Comparison of ENCODE assay signal across 20 cellular contexts in genomic region chr1:170669586-170670332, GRCh38. TPM values are rescaled to one million over a fixed set of nuclear protein-coding genes. Genes with fewer than 3 reads are reported as not detected.
DNase-seq lines count a peak whose midpoint lies in the region; ATAC-seq, FAIRE-seq and TF ChIP-seq lines count a peak whose summit lies in the region.
"Had no signal": no experiment of that assay in that cellular context is flagged by ENCODE, and none has a peak within 500 bp of the region (broad histone marks: within the 10 kb centered on the region; RNA-seq: fewer than 3 reads in every experiment).

No MANE protein-coding gene starts in this region.

- H3K9me3 Mint-ChIP-seq in astrocyte (ENCODE audit: unreplicated experiment) = peaks cover 31% of the 10 kb centered on the region

- H3K27me3 Mint-ChIP-seq in astrocyte (ENCODE audit: low read depth, unreplicated experiment) = peaks cover 94% of the 10 kb centered on the region

- peaks cover 7% of the 10 kb centered on the region for H4K20me1 ChIP-seq in astrocyte (ENCODE audit: insufficient read depth, low read length)

- peaks cover 100% of the 10 kb centered on the region for H3K79me2 ChIP-seq in astrocyte (ENCODE audit: insufficient read depth, low read length)

- ATAC-seq in stimulated activated naive CD8-positive, alpha-beta T cell treated with anti-CD3 and anti-CD28 coated beads, Interleukin-15, Interleukin-2, amounts not matched to agents 100 U/mL and 50 U/mL, for 24 hours = no peak
- ATAC-seq in GM18519 (IDR thresholded peaks at IDR 0.05; ENCODE audit: low FRiP score, unreplicated experiment) = no peak
- ATAC-seq: K562, left ventricle myocardium superior had no signal

- H3K27ac ChIP-seq in astrocyte (ENCODE audit: low read depth, low read length) (peak overlapping the region; percentile 61), kidney (ENCODE audit: low read depth in 2 of 2, low read length in 2 of 2) (no peak overlapping the region), skin epidermis (peak overlapping the region in 16 of 21 experiments; percentile 26 to 98 (median 83))
- H3K27ac ChIP-seq: transverse colon had no signal

- no peaks in the 10 kb centered on the region for H3K36me3 ChIP-seq in astrocyte (ENCODE audit: insufficient read depth, low read length)
- H3K36me3 ChIP-seq in kidney (ENCODE audit: control insufficient read depth in 1 of 2, insufficient read depth in 2 of 2, low read length in 2 of 2) = no peaks in the 10 kb centered on the region
- H3K36me3 ChIP-seq: transverse colon had no signal

- peak overlapping the region; percentile 11 for H3K4me3 ChIP-seq in astrocyte (ENCODE audit: insufficient read depth, low read depth, low read length)
- H3K4me3 ChIP-seq in kidney (ENCODE audit: low read length in 2 of 2) = no peak overlapping the region
- H3K4me3 ChIP-seq in skin epidermis = peak overlapping the region in 3 of 7 experiments; percentile 0 to 26 (median 14)
- H3K4me3 ChIP-seq: K562, transverse colon had no signal

- H3K9me3 ChIP-seq in astrocyte (ENCODE audit: insufficient read depth, low read depth, low read length) = no peaks in the 10 kb centered on the region
- no peaks in the 10 kb centered on the region for H3K9me3 ChIP-seq in kidney (ENCODE audit: control insufficient read depth in 1 of 2, low read length in 2 of 2)
- H3K9me3 ChIP-seq: transverse colon had no signal

- peaks cover 4% of the 10 kb centered on the region for H3K4me1 Mint-ChIP-seq in astrocyte (ENCODE audit: low read depth, unreplicated experiment)

- TF ChIP-seq CTCF in D721Med (IDR thresholded peaks at IDR 0.05; ENCODE audit: insufficient read depth, missing control alignments) (no peak), astrocyte (IDR thresholded peaks at IDR 0.05; ENCODE audit: insufficient read depth, low read depth, low read length) (no peak), kidney (IDR thresholded peaks at IDR 0.05; ENCODE audit: borderline replicate concordance, extremely low read depth, insufficient read depth) (no peak)

- H3K27ac Mint-ChIP-seq in astrocyte (ENCODE audit: unreplicated experiment) = no peak overlapping the region

- H3K9ac ChIP-seq in astrocyte (ENCODE audit: low read length) (peak overlapping the region; percentile 63), kidney (ENCODE audit: low read length in 2 of 2) (no peak overlapping the region)

- peak overlapping the region; percentile 90 for H3K4me2 ChIP-seq in astrocyte (ENCODE audit: low read length)

- no peak overlapping the region for H3K4me3 Mint-ChIP-seq in astrocyte (ENCODE audit: unreplicated experiment)

- no peak for DNase-seq in D721Med (ENCODE audit: insufficient read length, low spot score)
- no peak for DNase-seq in astrocyte (ENCODE audit: low read depth)
- DNase-seq in kidney = peak; percentile 57
- no peak for DNase-seq in hypothalamus (lab: John Stamatoyannopoulos, UW)
- no peak for DNase-seq in stimulated activated naive CD8-positive, alpha-beta T cell treated with anti-CD3 and anti-CD28 coated beads, Interleukin-15, Interleukin-2, amounts not matched to agents 100 U/mL and 50 U/mL, for 24 hours
- DNase-seq in midbrain (lab: John Stamatoyannopoulos, UW) = no peak
- DNase-seq: activated CD4-positive, alpha-beta T cell treated with anti-CD3 and anti-CD28 coated beads for 4 hours; activated CD8-positive, alpha-beta memory T cell treated with anti-CD3 and anti-CD28 coated beads, Interleukin-2, amount 50 U/mL, for 4 hours; activated naive CD4-positive, alpha-beta T cell treated with Interleukin-2 at 50 U/mL for 16 hours; aorta; left ventricle myocardium superior; NCI-H2081; NCI-H510A treated with DMSO at 0.1 percent for 48 hours; transverse colon had no signal

- H3K27me3 ChIP-seq in astrocyte (ENCODE audit: insufficient read depth, low read length) = no peaks in the 10 kb centered on the region

- FAIRE-seq in D721Med (lab: Jason Lieb, UNC) = peak; percentile 69
- FAIRE-seq in astrocyte (lab: Jason Lieb, UNC) = no peak
- FAIRE-seq in kidney (lab: Jason Lieb, UNC) = no peak
- FAIRE-seq: endothelial cell of umbilical vein, H54, K562, TTC549 had no signal

- intact Hi-C loops in kidney (cut with DNase I) = no loop called here

- no peaks in the 10 kb centered on the region for H3K36me3 Mint-ChIP-seq in astrocyte (ENCODE audit: low read depth, unreplicated experiment)

- no peak overlapping the region for H2AFZ ChIP-seq in astrocyte (ENCODE audit: low read depth, low read length)

- H3K4me1 ChIP-seq in astrocyte (ENCODE audit: insufficient read depth, low read length) (peaks cover 32% of the 10 kb centered on the region), kidney (ENCODE audit: control insufficient read depth in 1 of 2, insufficient read depth in 1 of 2, low read depth in 1 of 2, low read length in 2 of 2) (no peaks in the 10 kb centered on the region)

RNA-seq across cellular contexts. Expression of gene PRRX1, which starts 5.8 kb away (rescaled TPM):
- 1.3 and 2.6 TPM in 2 replicates for total RNA-seq in astrocyte
- total RNA-seq in kidney = 8.1 TPM
- 0.67 TPM for polyA plus RNA-seq in kidney (ENCODE audit: insufficient read depth, low read depth, low replicate concordance)
- total RNA-seq: endothelial cell of umbilical vein, K562 had no signal
- polyA plus RNA-seq: K562 had no signal

Comparison
In these comparisons a context has a peak if more than half of its experiments do, and no peak if none do; other contexts are left out.
1. H3K27ac ChIP-seq: peak in astrocyte (single experiment) and skin epidermis (16 of 21); none in kidney (0 of 2).